Comparison of ENCODE assay signal across 17 cellular contexts in genomic region chr10:63929826-63930467, GRCh38.
DNase-seq lines count a peak whose midpoint lies in the region; TF ChIP-seq lines count a peak whose summit lies in the region.
"Had no signal": no experiment of that assay in that cellular context is flagged by ENCODE, and none has a peak within 500 bp of the region (broad histone marks: within the 10 kb centered on the region; RNA-seq: fewer than 3 reads in every experiment).

No MANE protein-coding gene starts in this region.

- DNase-seq in DMS 273 (lab: John Stamatoyannopoulos, UW; ENCODE audit: unreplicated experiment): peak; percentile 21
- DNase-seq in DMS 273 treated with DMSO at 0.1 percent for 48 hours (lab: John Stamatoyannopoulos, UW): no peak
- DNase-seq in NCI-H2171 (lab: John Stamatoyannopoulos, UW): peak; percentile 71
- DNase-seq in SK-N-DZ (ENCODE audit: low spot score): peak; percentile 44
- DNase-seq in mucosa of gallbladder (ENCODE audit: low spot score): peak; percentile 57
- DNase-seq in foreskin fibroblast: no peak
- DNase-seq in NCI-H1436 treated with DMSO at 0.1 percent for 48 hours (lab: John Stamatoyannopoulos, UW): no peak
- no peak for DNase-seq in NCI-H187 treated with DMSO at 0.1 percent for 48 hours (lab: John Stamatoyannopoulos, UW)
- DNase-seq: activated CD4-positive, alpha-beta T cell treated with anti-CD3 and anti-CD28 coated beads for 48 hours; activated naive CD4-positive, alpha-beta T cell treated with Interleukin-2 at 50 U/mL for 16 hours; aorta; DMS153; left colon; midbrain; T1000 had no signal

- H3K4me3 ChIP-seq in foreskin fibroblast (ENCODE audit: low read depth in 1 of 2, low read length in 2 of 2): no peak overlapping the region
- H3K4me3 ChIP-seq: BLaER1, HAP-1 had no signal

- no peak for TF ChIP-seq CTCF in foreskin fibroblast (IDR thresholded peaks at IDR 0.05; ENCODE audit: low read depth, low read length)

Comparison
In these comparisons a context has a peak if more than half of its experiments do, and no peak if none do; other contexts are left out.
1. DNase-seq: peak in DMS 273 (single experiment), NCI-H2171 (single experiment), SK-N-DZ (single experiment) and mucosa of gallbladder (single experiment); none in DMS 273 treated with DMSO at 0.1 percent for 48 hours (single experiment), foreskin fibroblast (0 of 2), NCI-H1436 treated with DMSO at 0.1 percent for 48 hours (single experiment) and NCI-H187 treated with DMSO at 0.1 percent for 48 hours (single experiment).